26 cellular contexts compared by ENCODE assay signal in the genomic region with DNA sequence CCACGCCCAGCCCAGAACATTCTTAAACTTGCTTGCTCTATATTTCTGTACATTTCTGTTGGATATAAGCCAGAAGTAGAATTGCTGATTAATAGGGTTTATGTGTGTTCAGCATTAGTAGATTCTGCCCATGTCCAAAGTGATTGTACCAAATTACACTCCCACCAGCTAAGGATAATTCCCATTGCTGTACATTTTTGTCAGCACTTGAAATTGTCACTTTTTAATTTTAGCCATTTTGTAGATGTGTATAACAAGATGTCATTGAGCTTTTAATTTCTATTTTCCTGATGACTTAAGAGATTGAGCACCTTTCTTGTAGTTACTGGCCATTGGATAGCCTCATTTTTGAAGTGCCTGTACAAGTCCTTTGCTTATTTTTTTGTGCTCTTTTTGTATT. TPM values are rescaled to one million over a fixed set of nuclear protein-coding genes. Genes with fewer than 3 reads are reported as not detected.
"Had no signal": no experiment of that assay in that cellular context is flagged by ENCODE, and none has a peak within 500 bp of the region (broad histone marks: within the 10 kb centered on the region; RNA-seq: fewer than 3 reads in every experiment).

No MANE protein-coding gene starts in this region.

- DNase-seq: colonic mucosa; cortex of kidney; effector CD8-positive, alpha-beta T cell; effector memory CD8-positive, alpha-beta T cell; endodermal cell; erythroblast; foreskin keratinocyte; head of caudate nucleus; heart right ventricle; hippocampal formation; left cardiac atrium; left lung; left ventricle myocardium superior; lower lobe of right lung; mesenchymal stem cell; mucosa of descending colon had no signal

- H3K4me1 ChIP-seq: colonic mucosa, foreskin keratinocyte had no signal

- H3K27ac ChIP-seq: colonic mucosa, epithelial cell of prostate, esophagus muscularis mucosa, foreskin keratinocyte, left lung, lower lobe of right lung had no signal

- H3K4me3 ChIP-seq: colonic mucosa, esophagus muscularis mucosa, gastroesophageal sphincter, heart right ventricle, left lung, lower lobe of right lung, mucosa of descending colon had no signal

- FAIRE-seq: endometrium, frontal cortex, keratinocyte had no signal

- ATAC-seq: effector memory CD8-positive, alpha-beta T cell; foreskin keratinocyte; gastroesophageal sphincter; heart right ventricle; left cardiac atrium; left ventricle myocardium superior; lower lobe of right lung; mucosa of descending colon had no signal

- H3K9me3 ChIP-seq: colonic mucosa, esophagus muscularis mucosa, gastroesophageal sphincter, heart right ventricle, left lung, lower lobe of right lung, mucosa of descending colon had no signal

- H3K27me3 ChIP-seq: colonic mucosa, esophagus muscularis mucosa, foreskin keratinocyte, gastroesophageal sphincter, heart right ventricle, left lung had no signal

- H3K36me3 ChIP-seq: colonic mucosa had no signal

RNA-seq across cellular contexts. Expression of a gene that starts 46.4 kb away (rescaled TPM):
- total RNA-seq: dermis microvascular lymphatic vessel endothelial cell, fibroblast of villous mesenchyme, foreskin keratinocyte, frontal cortex, kidney epithelial cell, lung microvascular endothelial cell had no signal
- polyA plus RNA-seq: foreskin keratinocyte, keratinocyte had no signal
